In the genomic region with DNA sequence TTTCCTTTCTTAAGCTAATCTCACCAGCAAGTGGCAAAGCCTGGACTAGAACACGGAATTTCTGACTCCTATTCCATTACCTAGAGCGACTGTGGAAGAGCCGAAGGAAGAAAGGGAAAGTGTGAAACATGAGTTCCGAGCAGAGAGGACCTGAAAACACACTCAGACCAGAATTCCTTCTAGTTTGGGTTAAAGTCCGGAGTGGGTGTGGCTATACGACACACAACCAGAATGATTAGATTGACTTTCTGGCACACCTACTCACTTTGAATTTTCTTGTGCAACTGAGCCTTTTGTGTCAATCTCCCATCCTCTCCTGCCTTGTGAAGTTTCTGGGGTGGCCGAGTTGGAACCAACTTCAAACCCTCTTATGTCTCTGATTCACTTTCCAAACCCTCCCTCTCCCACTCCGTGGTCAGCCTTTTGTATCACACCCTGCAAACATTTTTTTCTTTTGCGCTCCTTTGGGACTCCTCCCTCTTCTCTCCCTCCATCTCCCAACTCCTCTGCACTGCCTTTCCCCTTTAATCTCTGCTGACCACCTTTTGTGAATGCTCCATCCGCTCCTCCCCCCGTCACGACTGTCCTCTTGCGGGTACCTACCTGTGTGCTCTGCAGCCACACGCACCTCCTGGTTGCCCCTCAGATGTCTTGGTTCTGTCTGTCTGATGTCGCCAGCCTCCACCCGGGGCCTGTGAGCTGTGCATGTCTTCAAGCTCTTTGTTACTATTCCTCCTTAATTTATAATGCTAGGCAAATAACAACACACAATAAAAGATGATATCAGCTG, we compare ENCODE assay signal across 9 cellular contexts.
DNase-seq lines count a peak whose midpoint lies in the region; ATAC-seq and TF ChIP-seq lines count a peak whose summit lies in the region.
"Had no signal": no experiment of that assay in that cellular context is flagged by ENCODE, and none has a peak within 500 bp of the region (broad histone marks: within the 10 kb centered on the region; RNA-seq: fewer than 3 reads in every experiment).

No MANE protein-coding gene starts in this region.

- H3K4me1 Mint-ChIP-seq in type B pancreatic cell (ENCODE audit: unreplicated experiment), result peaks cover 26% of the 10 kb centered on the region
- no peaks in the 10 kb centered on the region for H3K4me1 Mint-ChIP-seq in activated CD4-positive, alpha-beta T cell treated with anti-CD3 and anti-CD28 coated beads, Interleukin-2, amount 10 ng/mL, durations not matched to agents 7 days and 5 days

- peak overlapping the region; percentile 5 for H3K27ac Mint-ChIP-seq in type B pancreatic cell
- no peak overlapping the region for H3K27ac Mint-ChIP-seq in activated CD4-positive, alpha-beta T cell treated with anti-CD3 and anti-CD28 coated beads, Interleukin-2, amount 10 ng/mL, durations not matched to agents 7 days and 5 days
- H3K27ac Mint-ChIP-seq: T-helper 1 cell treated with Interleukin-12 subunit alpha and Interleukin-12 subunit beta and Interleukin-4 antibody, amounts not matched to agents 30 μg/mL and 1 μg/mL, for 36 hours had no signal

- intact Hi-C loops in lower lobe of right lung (cut with DNase I), result loop anchor here (5.0 kb wide), 1 partner anchor 545 kb away; no protein-coding TSS in a partner anchor

- H3K9me3 ChIP-seq in lower lobe of right lung, result no peaks in the 10 kb centered on the region

- H3K4me3 Mint-ChIP-seq in type B pancreatic cell, result peak overlapping the region; percentile 80
- no peak overlapping the region for H3K4me3 Mint-ChIP-seq in activated CD4-positive, alpha-beta T cell treated with anti-CD3 and anti-CD28 coated beads, Interleukin-2, amount 10 ng/mL, durations not matched to agents 7 days and 5 days
- H3K4me3 Mint-ChIP-seq: T-helper 1 cell treated with Interleukin-12 subunit alpha and Interleukin-12 subunit beta and Interleukin-4 antibody, amounts not matched to agents 30 μg/mL and 1 μg/mL, for 36 hours had no signal

- POLR2A ChIA-PET in activated CD4-positive, alpha-beta T cell treated with anti-CD3 and anti-CD28 coated beads, Interleukin-2, amount 10 ng/mL, durations not matched to agents 7 days and 5 days (lab: Charles Lee), result no interaction called here

- CTCF ChIA-PET in activated CD4-positive, alpha-beta T cell treated with anti-CD3 and anti-CD28 coated beads, Interleukin-2, amount 10 ng/mL, durations not matched to agents 7 days and 5 days (lab: Charles Lee), result interaction anchor here (1.3 to 1.9 kb wide), 2 partner anchors 14 to 546 kb away, joined by 5 read pairs; no protein-coding TSS in a partner anchor

- peaks cover 12% of the 10 kb centered on the region for H3K27me3 Mint-ChIP-seq in type B pancreatic cell
- H3K27me3 Mint-ChIP-seq in activated CD4-positive, alpha-beta T cell treated with anti-CD3 and anti-CD28 coated beads, Interleukin-2, amount 10 ng/mL, durations not matched to agents 7 days and 5 days, result peaks cover 7% of the 10 kb centered on the region

- peak overlapping the region; percentile 59 to 66 for H3K27ac ChIP-seq in coronary artery
- H3K27ac ChIP-seq in lower lobe of right lung, result peak overlapping the region; percentile 48

- TF ChIP-seq CTCF in coronary artery (IDR thresholded peaks at IDR 0.05) (no peak), lower lobe of right lung (IDR thresholded peaks at IDR 0.05) (no peak), type B pancreatic cell (conservative IDR thresholded peaks at IDR 0.05) (no peak)

- peak; percentile 47 to 57 for ATAC-seq in lower lobe of right lung
- no peak for ATAC-seq in HG03342 (IDR thresholded peaks at IDR 0.05; ENCODE audit: unreplicated experiment)
- no peak for ATAC-seq in HG02885 (IDR thresholded peaks at IDR 0.05; ENCODE audit: poor library complexity, unreplicated experiment)

- H3K36me3 Mint-ChIP-seq in type B pancreatic cell, result peaks cover 4% of the 10 kb centered on the region
- H3K36me3 Mint-ChIP-seq in activated CD4-positive, alpha-beta T cell treated with anti-CD3 and anti-CD28 coated beads, Interleukin-2, amount 10 ng/mL, durations not matched to agents 7 days and 5 days (ENCODE audit: low read depth), result no peaks in the 10 kb centered on the region

- H3K9me3 Mint-ChIP-seq in type B pancreatic cell, result peaks cover 5% of the 10 kb centered on the region
- H3K9me3 Mint-ChIP-seq in activated CD4-positive, alpha-beta T cell treated with anti-CD3 and anti-CD28 coated beads, Interleukin-2, amount 10 ng/mL, durations not matched to agents 7 days and 5 days, result no peaks in the 10 kb centered on the region
- H3K9me3 Mint-ChIP-seq: T-helper 1 cell treated with Interleukin-12 subunit alpha and Interleukin-12 subunit beta and Interleukin-4 antibody, amounts not matched to agents 30 μg/mL and 1 μg/mL, for 36 hours had no signal

- no peaks in the 10 kb centered on the region for H3K27me3 ChIP-seq in lower lobe of right lung (ENCODE audit: low read depth)

- peaks cover 21% of the 10 kb centered on the region for H3K4me1 ChIP-seq in lower lobe of right lung

- H3K4me3 ChIP-seq in coronary artery, result peak overlapping the region; percentile 63
- peak overlapping the region; percentile 41 for H3K4me3 ChIP-seq in lower lobe of right lung

- no peaks in the 10 kb centered on the region for H3K36me3 ChIP-seq in lower lobe of right lung

- DNase-seq in HT1080 (ENCODE audit: low read depth), result peak; percentile 91
- DNase-seq in coronary artery (ENCODE audit: low spot score), result no peak
- no peak for DNase-seq in lower lobe of right lung
- no peak for DNase-seq in type B pancreatic cell (ENCODE audit: extremely low spot score, unreplicated experiment)
- no peak for DNase-seq in iPS-NIHi11 (ENCODE audit: low spot score)
- no peak for DNase-seq in activated CD4-positive, alpha-beta T cell treated with anti-CD3 and anti-CD28 coated beads, Interleukin-2, amount 10 ng/mL, durations not matched to agents 7 days and 5 days

Comparison
In these comparisons a context has a peak if more than half of its experiments do, and no peak if none do; other contexts are left out.
1. ATAC-seq: peak in lower lobe of right lung (2 of 2); none in HG03342 (single experiment) and HG02885 (single experiment).